In the genomic region with DNA sequence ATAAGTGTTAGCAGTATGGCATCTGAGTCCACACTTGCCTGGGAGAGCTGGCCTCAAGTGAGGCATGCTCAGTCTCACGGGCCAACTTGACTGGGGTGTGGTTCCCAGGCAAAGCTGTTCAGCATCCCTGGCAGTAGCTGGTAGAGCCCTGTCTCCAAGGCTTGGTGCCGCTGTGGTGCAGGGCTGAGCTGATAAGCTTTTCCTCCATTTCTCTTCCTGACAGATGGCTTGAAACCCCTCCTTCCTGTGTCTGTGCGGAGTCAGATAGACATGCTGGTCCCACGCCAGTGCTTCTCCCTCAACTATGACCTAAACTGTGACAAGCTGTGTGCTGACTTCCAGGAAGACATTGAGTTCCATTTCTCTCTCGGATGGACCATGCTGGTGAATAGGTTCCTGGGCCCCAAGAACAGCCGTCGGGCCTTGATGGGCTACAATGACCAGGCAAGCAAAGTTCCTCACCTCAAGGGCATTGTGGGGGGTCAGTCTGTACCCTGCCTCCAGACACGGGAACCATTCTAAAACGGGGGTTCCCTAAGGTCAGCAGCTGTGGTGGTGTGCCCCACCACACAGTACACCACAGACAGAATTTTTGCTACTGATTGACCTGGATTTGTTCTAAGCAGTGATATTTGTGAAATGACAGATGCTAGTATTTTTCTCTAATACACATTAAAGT, we compare ENCODE assay signal across 20 cellular contexts. TPM values are rescaled to one million over a fixed set of nuclear protein-coding genes. Genes with fewer than 3 reads are reported as not detected.
DNase-seq lines count a peak whose midpoint lies in the region; ATAC-seq and TF ChIP-seq lines count a peak whose summit lies in the region.
"Had no signal": no experiment of that assay in that cellular context is flagged by ENCODE, and none has a peak within 500 bp of the region (broad histone marks: within the 10 kb centered on the region; RNA-seq: fewer than 3 reads in every experiment).

No MANE protein-coding gene starts in this region.

- DNase-seq in Right ventricle myocardium superior (peak; percentile 26), cardiac septum (ENCODE audit: low spot score) (no peak), OCI-M1 (lab: John Stamatoyannopoulos, UW) (peak; percentile 48), dermis microvascular lymphatic vessel endothelial cell (ENCODE audit: low read depth in 2 of 2) (peak; percentile 45 to 63), progenitor cell of endocrine pancreas (ENCODE audit: low spot score, unreplicated experiment) (no peak), COLO668 (lab: John Stamatoyannopoulos, UW; ENCODE audit: unreplicated experiment) (no peak)
- DNase-seq: activated CD4-positive, alpha-beta T cell treated with anti-CD3 and anti-CD28 coated beads for 48 hours; activated naive CD4-positive, alpha-beta T cell treated with anti-CD3 and anti-CD28 coated beads, Interleukin-2, amount 10 ng/mL, durations not matched to agents 7 days and 5 days; DMS79 treated with DMSO at 0.1 percent for 48 hours; foreskin keratinocyte; left colon; NCI-H1048; NCI-H526 treated with DMSO at 0.1 percent for 48 hours; retina; SJCRH30; stimulated activated naive CD4-positive, alpha-beta T cell treated with Interleukin-2 at 50 U/mL for 16 hours; upper lobe of left lung had no signal

- H3K4me1 Mint-ChIP-seq in stimulated activated memory B cell treated with anti-CD40 and anti-IgM and Interleukin-4, amounts not matched to agents 10 μg/mL and 1 μg/mL and 100 μg/mL, for 72 hours, result peaks cover 26% of the 10 kb centered on the region
- no peaks in the 10 kb centered on the region for H3K4me1 Mint-ChIP-seq in progenitor cell of endocrine pancreas (ENCODE audit: low read depth)
- H3K4me1 Mint-ChIP-seq: activated naive CD4-positive, alpha-beta T cell treated with anti-CD3 and anti-CD28 coated beads, Interleukin-2, amount 10 ng/mL, durations not matched to agents 7 days and 5 days; CD14-positive monocyte had no signal

- ATAC-seq in Right ventricle myocardium superior (ENCODE audit: poor library complexity), result no peak
- ATAC-seq in stimulated activated memory B cell treated with anti-CD40 and anti-IgM and Interleukin-4, amounts not matched to agents 10 μg/mL and 1 μg/mL and 100 μg/mL, for 72 hours, result peak; percentile 56
- ATAC-seq in GM21381 (IDR thresholded peaks at IDR 0.05; ENCODE audit: unreplicated experiment), result no peak
- ATAC-seq: foreskin keratinocyte, left colon had no signal

- intact Hi-C loops in Right ventricle myocardium superior (cut with DNase I) (no loop called here), cardiac septum (cut with DNase I) (no loop called here)

- H3K27ac Mint-ChIP-seq in stimulated activated memory B cell treated with anti-CD40 and anti-IgM and Interleukin-4, amounts not matched to agents 10 μg/mL and 1 μg/mL and 100 μg/mL, for 72 hours, result peak overlapping the region; percentile 82
- no peak overlapping the region for H3K27ac Mint-ChIP-seq in progenitor cell of endocrine pancreas
- H3K27ac Mint-ChIP-seq: activated naive CD4-positive, alpha-beta T cell treated with anti-CD3 and anti-CD28 coated beads, Interleukin-2, amount 10 ng/mL, durations not matched to agents 7 days and 5 days had no signal

- H3K4me3 Mint-ChIP-seq in stimulated activated memory B cell treated with anti-CD40 and anti-IgM and Interleukin-4, amounts not matched to agents 10 μg/mL and 1 μg/mL and 100 μg/mL, for 72 hours, result no peak overlapping the region
- H3K4me3 Mint-ChIP-seq in progenitor cell of endocrine pancreas (ENCODE audit: low read depth), result no peak overlapping the region
- H3K4me3 Mint-ChIP-seq: activated naive CD4-positive, alpha-beta T cell treated with anti-CD3 and anti-CD28 coated beads, Interleukin-2, amount 10 ng/mL, durations not matched to agents 7 days and 5 days; CD14-positive monocyte had no signal

- H3K36me3 Mint-ChIP-seq in stimulated activated memory B cell treated with anti-CD40 and anti-IgM and Interleukin-4, amounts not matched to agents 10 μg/mL and 1 μg/mL and 100 μg/mL, for 72 hours, result peaks cover 87% of the 10 kb centered on the region
- peaks cover 39% of the 10 kb centered on the region for H3K36me3 Mint-ChIP-seq in progenitor cell of endocrine pancreas (ENCODE audit: insufficient read depth)

- no peak for TF ChIP-seq CTCF in progenitor cell of endocrine pancreas (IDR thresholded peaks at IDR 0.05; ENCODE audit: unreplicated experiment)

- H3K9me3 Mint-ChIP-seq in stimulated activated memory B cell treated with anti-CD40 and anti-IgM and Interleukin-4, amounts not matched to agents 10 μg/mL and 1 μg/mL and 100 μg/mL, for 72 hours, result no peaks in the 10 kb centered on the region
- H3K9me3 Mint-ChIP-seq in progenitor cell of endocrine pancreas (ENCODE audit: low read depth), result peaks cover 4% of the 10 kb centered on the region
- H3K9me3 Mint-ChIP-seq: activated naive CD4-positive, alpha-beta T cell treated with anti-CD3 and anti-CD28 coated beads, Interleukin-2, amount 10 ng/mL, durations not matched to agents 7 days and 5 days had no signal

- H3K27me3 Mint-ChIP-seq in stimulated activated memory B cell treated with anti-CD40 and anti-IgM and Interleukin-4, amounts not matched to agents 10 μg/mL and 1 μg/mL and 100 μg/mL, for 72 hours, result no peaks in the 10 kb centered on the region
- no peaks in the 10 kb centered on the region for H3K27me3 Mint-ChIP-seq in progenitor cell of endocrine pancreas
- H3K27me3 Mint-ChIP-seq: activated naive CD4-positive, alpha-beta T cell treated with anti-CD3 and anti-CD28 coated beads, Interleukin-2, amount 10 ng/mL, durations not matched to agents 7 days and 5 days had no signal

RNA-seq across cellular contexts. Expression of a gene that starts 13.7 kb away (rescaled TPM):
- total RNA-seq in Right ventricle myocardium superior (14.6 TPM), cardiac septum (18.7 TPM), dermis microvascular lymphatic vessel endothelial cell (27.5 and 31.1 TPM in 2 replicates), progenitor cell of endocrine pancreas (46.5 and 47.1 TPM in 2 replicates)

RNA-seq across cellular contexts. Expression of a gene that starts 25.4 kb away (rescaled TPM):
- 648 TPM for total RNA-seq in Right ventricle myocardium superior
- 619 TPM for total RNA-seq in cardiac septum
- 54.6 and 66.4 TPM in 2 replicates for total RNA-seq in dermis microvascular lymphatic vessel endothelial cell
- 50.6 and 55.8 TPM in 2 replicates for total RNA-seq in progenitor cell of endocrine pancreas

RNA-seq across cellular contexts. Expression of a gene that starts 57.5 kb away (rescaled TPM):
- total RNA-seq in Right ventricle myocardium superior (0.59 TPM), cardiac septum (1.4 TPM), dermis microvascular lymphatic vessel endothelial cell (under 0.01 TPM in 1 of 2 replicates, not detected in the other), progenitor cell of endocrine pancreas (not detected in 2 replicates)

Comparison
In these comparisons a context has a peak if more than half of its experiments do, and no peak if none do; other contexts are left out.
1. DNase-seq: peak in Right ventricle myocardium superior (single experiment), OCI-M1 (single experiment) and dermis microvascular lymphatic vessel endothelial cell (2 of 2); none in cardiac septum (single experiment), progenitor cell of endocrine pancreas (single experiment) and COLO668 (single experiment).